In genomic region chr12:31210104-31210503, GRCh38 we compare ENCODE assay signal across 26 cellular contexts.
DNase-seq lines count a peak whose midpoint lies in the region; ATAC-seq, FAIRE-seq and TF ChIP-seq lines count a peak whose summit lies in the region.
"Had no signal": no experiment of that assay in that cellular context is flagged by ENCODE, and none has a peak within 500 bp of the region (broad histone marks: within the 10 kb centered on the region; RNA-seq: fewer than 3 reads in every experiment).

No MANE protein-coding gene starts in this region.

- DNase-seq in iris pigment epithelial cell (ENCODE audit: low read depth) (peak; percentile 61), sciatic nerve (ENCODE audit: low spot score) (no peak), smooth muscle cell (lab: John Stamatoyannopoulos, UW; ENCODE audit: unreplicated experiment) (no peak), Peyer's patch (no peak), NCI-H2196 treated with DMSO at 0.1 percent for 48 hours (lab: John Stamatoyannopoulos, UW; ENCODE audit: unreplicated experiment) (no peak), kidney (no peak)
- DNase-seq: 8988T; ACHN; BE2C; C1 segment of cervical spinal cord; CD4-positive, alpha-beta memory T cell; CD4-positive, CD25-positive, alpha-beta regulatory T cell; CD8-positive, alpha-beta memory T cell; COR-L47; DMS 273 treated with DMSO at 0.1 percent for 48 hours; DMS153; DMS53; DMS79; DND-41; EL; GDM1 had no signal

- H3K27me3 ChIP-seq in smooth muscle cell (ENCODE audit: low read depth): no peaks in the 10 kb centered on the region
- no peaks in the 10 kb centered on the region for H3K27me3 ChIP-seq in Peyer's patch
- H3K27me3 ChIP-seq: BE2C, BLaER1 had no signal

- no peak for TF ChIP-seq CTCF in smooth muscle cell (IDR thresholded peaks at IDR 0.05; ENCODE audit: borderline replicate concordance, insufficient read depth, poor library complexity, severe bottlenecking)
- TF ChIP-seq CTCF in Peyer's patch (IDR thresholded peaks at IDR 0.05): no peak
- no peak for TF ChIP-seq CTCF in kidney (IDR thresholded peaks at IDR 0.05; ENCODE audit: borderline replicate concordance, extremely low read depth, insufficient read depth)

- FAIRE-seq in kidney (lab: Jason Lieb, UNC): no peak
- FAIRE-seq: A204.1, GM12878, GM12892, GM18507 had no signal

- no peaks in the 10 kb centered on the region for H4K20me1 ChIP-seq in smooth muscle cell (ENCODE audit: low read depth)
- H4K20me1 ChIP-seq: BLaER1 had no signal

- peak overlapping the region; percentile 9 for H3K27ac ChIP-seq in smooth muscle cell (ENCODE audit: low read depth)
- no peak overlapping the region for H3K27ac ChIP-seq in Peyer's patch
- H3K27ac ChIP-seq in kidney (ENCODE audit: low read depth in 2 of 2, low read length in 2 of 2): no peak overlapping the region
- H3K27ac ChIP-seq: BLaER1 had no signal

- ATAC-seq in sciatic nerve: peak; percentile 18
- ATAC-seq: GM12878 had no signal

- H3K9me3 ChIP-seq in smooth muscle cell (replicated peaks; ENCODE audit: low read depth) (no peaks in the 10 kb centered on the region), Peyer's patch (no peaks in the 10 kb centered on the region), kidney (ENCODE audit: control insufficient read depth in 1 of 2, low read length in 2 of 2) (peaks cover 0 to 2% of the 10 kb centered on the region in 2 donors)
- H3K9me3 ChIP-seq: BE2C, BLaER1 had no signal

- H3K4me1 ChIP-seq in smooth muscle cell (ENCODE audit: low read depth): peaks cover 12% of the 10 kb centered on the region
- H3K4me1 ChIP-seq in Peyer's patch: no peaks in the 10 kb centered on the region
- H3K4me1 ChIP-seq in kidney (ENCODE audit: control insufficient read depth in 1 of 2, insufficient read depth in 1 of 2, low read depth in 1 of 2, low read length in 2 of 2): no peaks in the 10 kb centered on the region
- H3K4me1 ChIP-seq: BE2C, BLaER1 had no signal

- TF ChIP-seq POLR2A in Peyer's patch (IDR thresholded peaks at IDR 0.05): no peak

- no peak overlapping the region for H3K4me3 ChIP-seq in smooth muscle cell
- H3K4me3 ChIP-seq in Peyer's patch: no peak overlapping the region
- H3K4me3 ChIP-seq in kidney (ENCODE audit: low read length in 2 of 2): no peak overlapping the region
- H3K4me3 ChIP-seq: BLaER1, GM12878 had no signal

- no peaks in the 10 kb centered on the region for H3K79me2 ChIP-seq in smooth muscle cell (ENCODE audit: low read depth)

- no peak overlapping the region for H3K4me2 ChIP-seq in smooth muscle cell
- H3K4me2 ChIP-seq: BLaER1 had no signal

- H2AFZ ChIP-seq in smooth muscle cell (ENCODE audit: low read depth): no peak overlapping the region

- H3K9ac ChIP-seq in smooth muscle cell (ENCODE audit: low read depth) (no peak overlapping the region), kidney (ENCODE audit: low read length in 2 of 2) (no peak overlapping the region)
- H3K9ac ChIP-seq: BLaER1 had no signal

- no peaks in the 10 kb centered on the region for H3F3A ChIP-seq in smooth muscle cell (ENCODE audit: low read depth)

- H3K36me3 ChIP-seq in smooth muscle cell (ENCODE audit: low read depth) (no peaks in the 10 kb centered on the region), Peyer's patch (no peaks in the 10 kb centered on the region), kidney (ENCODE audit: control insufficient read depth in 1 of 2, insufficient read depth in 2 of 2, low read length in 2 of 2) (no peaks in the 10 kb centered on the region)
- H3K36me3 ChIP-seq: BE2C, BLaER1 had no signal

- intact Hi-C loops in sciatic nerve (cut with DNase I): no loop called here
- intact Hi-C loops in kidney (cut with DNase I): no loop called here

- 87% methylated on average over 3 of the region's 3 CpGs for WGBS in smooth muscle cell (ENCODE audit: low lambda C conversion rate)
